9 cellular contexts compared by ENCODE assay signal in the genomic region with DNA sequence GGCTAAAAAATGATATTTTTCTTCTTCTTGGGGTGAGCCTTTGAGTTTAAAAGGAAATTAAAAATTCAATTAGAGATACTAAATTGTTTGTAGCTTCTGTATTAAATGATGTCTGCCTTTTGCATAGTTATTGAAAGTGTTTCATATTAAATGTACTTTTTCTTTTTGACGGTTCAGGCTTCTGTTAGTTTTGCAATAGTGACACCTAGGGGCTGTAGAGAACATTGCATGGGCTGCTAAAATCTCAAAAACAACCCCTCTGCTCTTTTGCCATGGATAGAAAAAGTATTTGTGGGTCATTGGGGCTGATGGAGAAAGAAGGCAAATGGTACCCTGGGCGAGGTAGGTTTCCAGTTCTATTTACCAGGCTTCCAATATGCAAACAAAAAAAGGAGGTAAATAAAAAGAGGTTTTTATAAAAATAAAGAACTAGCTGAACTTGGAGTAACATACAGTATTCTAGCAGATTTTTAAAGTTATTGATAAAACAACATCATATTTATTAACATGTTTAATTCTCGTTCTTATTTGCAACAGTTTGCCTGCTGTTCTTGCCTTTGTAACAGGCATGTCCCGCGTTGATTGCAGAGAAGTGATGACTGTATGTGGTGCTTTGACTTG.
DNase-seq lines count a peak whose midpoint lies in the region; ATAC-seq and TF ChIP-seq lines count a peak whose summit lies in the region.
"Had no signal": no experiment of that assay in that cellular context is flagged by ENCODE, and none has a peak within 500 bp of the region (broad histone marks: within the 10 kb centered on the region; RNA-seq: fewer than 3 reads in every experiment).

No MANE protein-coding gene starts in this region.

- CTCF ChIA-PET in activated naive CD4-positive, alpha-beta T cell treated with anti-CD3 and anti-CD28 coated beads for 36 hours (lab: Charles Lee): interaction anchor here (0.6 to 2.0 kb wide), 40 partner anchors 9 to 1047 kb away, joined by 3 to 13 read pairs (median 4); no protein-coding TSS in a partner anchor

- H3K27ac ChIP-seq in esophagus squamous epithelium: peak overlapping the region in 1 of 4 donors; percentile 23

- TF ChIP-seq CTCF in esophagus squamous epithelium (IDR thresholded peaks at IDR 0.05) (peak; percentile 87 to 97 (median 95)), neural crest cell (conservative IDR thresholded peaks at IDR 0.05) (peak; percentile 96)

- 41 to 47% methylated on average over 5 of the region's 5 CpGs for WGBS in esophagus squamous epithelium, 2 donors

- no peak overlapping the region for H3K4me3 ChIP-seq in esophagus squamous epithelium

- H3K27ac Mint-ChIP-seq in activated naive CD4-positive, alpha-beta T cell treated with anti-CD3 and anti-CD28 coated beads for 36 hours: no peak overlapping the region
- H3K27ac Mint-ChIP-seq in neural crest cell (ENCODE audit: unreplicated experiment): no peak overlapping the region

- H3K36me3 Mint-ChIP-seq in activated naive CD4-positive, alpha-beta T cell treated with anti-CD3 and anti-CD28 coated beads for 36 hours (ENCODE audit: low read depth): no peaks in the 10 kb centered on the region
- H3K36me3 Mint-ChIP-seq in neural crest cell (ENCODE audit: low read depth): peaks cover 2% of the 10 kb centered on the region

- no peak for TF ChIP-seq POLR2A in esophagus squamous epithelium (IDR thresholded peaks at IDR 0.05)

- peaks cover 15% of the 10 kb centered on the region for H3K4me1 Mint-ChIP-seq in activated naive CD4-positive, alpha-beta T cell treated with anti-CD3 and anti-CD28 coated beads for 36 hours (ENCODE audit: low read depth)
- H3K4me1 Mint-ChIP-seq in neural crest cell: peaks cover 37% of the 10 kb centered on the region

- peak; percentile 19 for DNase-seq in activated naive CD4-positive, alpha-beta T cell treated with anti-CD3 and anti-CD28 coated beads for 36 hours
- DNase-seq in activated naive CD4-positive, alpha-beta T cell (lab: John Stamatoyannopoulos, UW): no peak
- DNase-seq in NCI-H1092 (lab: John Stamatoyannopoulos, UW) (peak; percentile 11), SKM-1 treated with dmso at 0.1 percent for 144 hours (lab: John Stamatoyannopoulos, UW; ENCODE audit: unreplicated experiment) (peak; percentile 41), esophagus squamous epithelium (lab: John Stamatoyannopoulos, UW) (no peak), neural crest cell (ENCODE audit: low read depth, low spot score) (no peak), UCSD-AML1 (lab: John Stamatoyannopoulos, UW; ENCODE audit: unreplicated experiment) (no peak)

- no peaks in the 10 kb centered on the region for H3K27me3 Mint-ChIP-seq in activated naive CD4-positive, alpha-beta T cell treated with anti-CD3 and anti-CD28 coated beads for 36 hours (ENCODE audit: low read depth)
- H3K27me3 Mint-ChIP-seq in neural crest cell (ENCODE audit: low read depth): no peaks in the 10 kb centered on the region
- H3K27me3 Mint-ChIP-seq: dendritic cell treated with granulocyte-macrophage colony-stimulating factor and Interleukin-4, amounts not matched to agents 40 ng/mL and 50 ng/mL, for 4 days had no signal

- intact Hi-C loops in activated naive CD4-positive, alpha-beta T cell treated with anti-CD3 and anti-CD28 coated beads for 36 hours (cut with micrococcal nuclease): loop anchor here (1.0 to 10.0 kb wide), 9 partner anchors 60 to 1185 kb away; a partner anchor contains a TSS
- intact Hi-C loops in esophagus squamous epithelium (cut with DNase I): loop anchor here (10.0 kb wide), 1 partner anchor 405 kb away; a partner anchor contains a TSS

- no peaks in the 10 kb centered on the region for H3K27me3 ChIP-seq in esophagus squamous epithelium

- H3K4me1 ChIP-seq in esophagus squamous epithelium: peaks cover 0 to 41% (median 12%) of the 10 kb centered on the region in 3 donors

- no peak overlapping the region for H3K4me3 Mint-ChIP-seq in activated naive CD4-positive, alpha-beta T cell treated with anti-CD3 and anti-CD28 coated beads for 36 hours
- H3K4me3 Mint-ChIP-seq in neural crest cell: peak overlapping the region; percentile 8
- H3K4me3 Mint-ChIP-seq: dendritic cell treated with granulocyte-macrophage colony-stimulating factor and Interleukin-4, amounts not matched to agents 40 ng/mL and 50 ng/mL, for 4 days had no signal

- H3K9me3 ChIP-seq in esophagus squamous epithelium: no peaks in the 10 kb centered on the region

- no peaks in the 10 kb centered on the region for H3K9me3 Mint-ChIP-seq in activated naive CD4-positive, alpha-beta T cell treated with anti-CD3 and anti-CD28 coated beads for 36 hours
- peaks cover 3% of the 10 kb centered on the region for H3K9me3 Mint-ChIP-seq in neural crest cell
- H3K9me3 Mint-ChIP-seq: dendritic cell treated with granulocyte-macrophage colony-stimulating factor and Interleukin-4, amounts not matched to agents 40 ng/mL and 50 ng/mL, for 4 days had no signal

- no peak for ATAC-seq in HG03139 (IDR thresholded peaks at IDR 0.05; ENCODE audit: unreplicated experiment)

- H3K36me3 ChIP-seq in esophagus squamous epithelium: no peaks in the 10 kb centered on the region

Comparison
In these comparisons a context has a peak if more than half of its experiments do, and no peak if none do; other contexts are left out.
1. DNase-seq: peak in activated naive CD4-positive, alpha-beta T cell treated with anti-CD3 and anti-CD28 coated beads for 36 hours (single experiment), NCI-H1092 (single experiment) and SKM-1 treated with dmso at 0.1 percent for 144 hours (single experiment); none in activated naive CD4-positive, alpha-beta T cell (0 of 4), esophagus squamous epithelium (single experiment), neural crest cell (single experiment) and UCSD-AML1 (single experiment).